ENCODE assay signal across 8 cellular contexts in the genomic region with DNA sequence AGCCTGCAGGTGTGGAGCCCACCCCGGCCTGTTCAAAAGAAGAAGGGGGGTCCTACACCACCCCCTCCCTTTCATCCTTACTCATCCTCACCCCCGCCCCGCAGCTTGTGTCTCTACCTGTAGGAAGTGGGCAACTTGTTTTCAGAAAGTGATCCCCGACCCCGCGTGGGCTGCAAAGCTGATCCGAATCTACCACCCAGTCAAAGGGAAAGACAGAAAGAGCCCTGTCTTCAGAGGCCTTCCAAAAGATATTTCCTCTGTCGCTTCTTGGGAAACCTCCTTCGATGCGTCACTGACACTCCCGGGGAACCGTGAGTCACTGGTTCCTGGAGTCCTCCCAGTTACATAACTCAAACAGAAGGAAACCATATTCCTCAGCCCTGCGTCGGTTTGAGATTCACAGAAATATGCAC. TPM values are rescaled to one million over a fixed set of nuclear protein-coding genes. Genes with fewer than 3 reads are reported as not detected.
DNase-seq lines count a peak whose midpoint lies in the region; ATAC-seq and TF ChIP-seq lines count a peak whose summit lies in the region.
"Not testable (repeated sequence)": the region's sequence is repeated elsewhere in the genome, so short reads cannot be mapped to it uniquely, and the experiment has no call there.

No MANE protein-coding gene starts in this region.

- not testable (repeated sequence) for H3K36me3 ChIP-seq in mucosa of descending colon (ENCODE audit: low read depth)

- H3K4me1 Mint-ChIP-seq in activated CD8-positive, alpha-beta T cell treated with anti-CD3 and anti-CD28 coated beads for 36 hours (ENCODE audit: low read depth): peaks cover 46% of the 10 kb centered on the region

- ATAC-seq in activated CD8-positive, alpha-beta T cell treated with anti-CD3 and anti-CD28 coated beads for 36 hours: peak; percentile 68
- peak; percentile 87 for ATAC-seq in mucosa of descending colon

- H3K27me3 Mint-ChIP-seq in activated CD8-positive, alpha-beta T cell treated with anti-CD3 and anti-CD28 coated beads for 36 hours: not testable (repeated sequence)

- peak overlapping the region; percentile 29 for H3K4me3 Mint-ChIP-seq in activated CD8-positive, alpha-beta T cell treated with anti-CD3 and anti-CD28 coated beads for 36 hours

- DNase-seq in GM04504 (ENCODE audit: low read depth) (peak; percentile 74), OCI-M1 (lab: John Stamatoyannopoulos, UW) (peak; percentile 16), astrocyte of the spinal cord (ENCODE audit: low read depth, low spot score) (peak; percentile 63), foreskin fibroblast (peak; percentile 64 to 79), mucosa of descending colon (peak in 2 of 3 donors; percentile 54 to 62), ureter (ENCODE audit: low spot score) (peak; percentile 70)
- peak; percentile 71 for DNase-seq in activated CD8-positive, alpha-beta T cell treated with anti-CD3 and anti-CD28 coated beads for 36 hours
- DNase-seq in stimulated activated CD4-positive, alpha-beta T cell treated with anti-CD3 and anti-CD28 coated beads, Interleukin-1b, Interleukin-23, amount 100 ng/mL, for 48 hours: peak; percentile 60

- POLR2A ChIA-PET in activated CD8-positive, alpha-beta T cell treated with anti-CD3 and anti-CD28 coated beads for 36 hours (lab: Charles Lee): not testable (repeated sequence)

- H3K4me1 ChIP-seq in mucosa of descending colon (ENCODE audit: low read depth): not testable (repeated sequence)

- CTCF ChIA-PET in activated CD8-positive, alpha-beta T cell treated with anti-CD3 and anti-CD28 coated beads for 36 hours (lab: Charles Lee): not testable (repeated sequence)

- TF ChIP-seq CTCF in activated CD8-positive, alpha-beta T cell treated with anti-CD3 and anti-CD28 coated beads for 36 hours (IDR thresholded peaks at IDR 0.05); astrocyte of the spinal cord (IDR thresholded peaks at IDR 0.05; ENCODE audit: low read depth, low read length); foreskin fibroblast (IDR thresholded peaks at IDR 0.05; ENCODE audit: low read depth, low read length); mucosa of descending colon (IDR thresholded peaks at IDR 0.05): not testable (repeated sequence)

- H3K9me3 ChIP-seq in mucosa of descending colon: not testable (repeated sequence)

- not testable (repeated sequence) for H3K36me3 Mint-ChIP-seq in activated CD8-positive, alpha-beta T cell treated with anti-CD3 and anti-CD28 coated beads for 36 hours (ENCODE audit: low read depth)

- in situ Hi-C loops in astrocyte of the spinal cord (cut with HindIII; ENCODE audit: low sequenced_read_pairs): not testable (repeated sequence)

- H3K4me3 ChIP-seq in astrocyte of the spinal cord (ENCODE audit: low read depth, low read length); mucosa of descending colon: not testable (repeated sequence)
- peak overlapping the region; percentile 12 to 31 for H3K4me3 ChIP-seq in foreskin fibroblast (ENCODE audit: low read depth in 1 of 2, low read length in 2 of 2)

- H3K9me3 Mint-ChIP-seq in activated CD8-positive, alpha-beta T cell treated with anti-CD3 and anti-CD28 coated beads for 36 hours: not testable (repeated sequence)

- intact Hi-C loops in activated CD8-positive, alpha-beta T cell treated with anti-CD3 and anti-CD28 coated beads for 36 hours (cut with micrococcal nuclease); mucosa of descending colon (cut with DNase I, micrococcal nuclease): not testable (repeated sequence)

- H3K27ac Mint-ChIP-seq in activated CD8-positive, alpha-beta T cell treated with anti-CD3 and anti-CD28 coated beads for 36 hours: peak overlapping the region; percentile 83

RNA-seq across cellular contexts. Expression of a gene that starts 24.3 kb away (rescaled TPM):
- 1 to 10 TPM; 3.9 to 4.5 TPM for total RNA-seq in activated CD8-positive, alpha-beta T cell treated with anti-CD3 and anti-CD28 coated beads for 36 hours
- total RNA-seq in mucosa of descending colon: under 1 TPM; 0.07 to 0.26 (median 0.16) TPM
- 0.65 TPM for total RNA-seq in ureter

RNA-seq across cellular contexts. Expression of a gene that starts 43.3 kb away (rescaled TPM):
- under 1 TPM; 0.20 to 0.34 TPM for total RNA-seq in activated CD8-positive, alpha-beta T cell treated with anti-CD3 and anti-CD28 coated beads for 36 hours
- total RNA-seq in mucosa of descending colon (under 1 TPM; 0.07 to 0.26 (median 0.16) TPM), ureter (0.10 TPM)

Comparison
In these comparisons a context has a peak if more than half of its experiments do, and no peak if none do; other contexts are left out.
1. DNase-seq: peak in every context shown above with its lines; median percentile 74 in GM04504; 72 in foreskin fibroblast; 71 in activated CD8-positive, alpha-beta T cell treated with anti-CD3 and anti-CD28 coated beads for 36 hours; 70 in ureter; 63 in astrocyte of the spinal cord; 60 in stimulated activated CD4-positive, alpha-beta T cell treated with anti-CD3 and anti-CD28 coated beads, Interleukin-1b, Interleukin-23, amount 100 ng/mL, for 48 hours; 58 in mucosa of descending colon; 16 in OCI-M1.